Comparison of ENCODE assay signal across 28 cellular contexts in the genomic region with DNA sequence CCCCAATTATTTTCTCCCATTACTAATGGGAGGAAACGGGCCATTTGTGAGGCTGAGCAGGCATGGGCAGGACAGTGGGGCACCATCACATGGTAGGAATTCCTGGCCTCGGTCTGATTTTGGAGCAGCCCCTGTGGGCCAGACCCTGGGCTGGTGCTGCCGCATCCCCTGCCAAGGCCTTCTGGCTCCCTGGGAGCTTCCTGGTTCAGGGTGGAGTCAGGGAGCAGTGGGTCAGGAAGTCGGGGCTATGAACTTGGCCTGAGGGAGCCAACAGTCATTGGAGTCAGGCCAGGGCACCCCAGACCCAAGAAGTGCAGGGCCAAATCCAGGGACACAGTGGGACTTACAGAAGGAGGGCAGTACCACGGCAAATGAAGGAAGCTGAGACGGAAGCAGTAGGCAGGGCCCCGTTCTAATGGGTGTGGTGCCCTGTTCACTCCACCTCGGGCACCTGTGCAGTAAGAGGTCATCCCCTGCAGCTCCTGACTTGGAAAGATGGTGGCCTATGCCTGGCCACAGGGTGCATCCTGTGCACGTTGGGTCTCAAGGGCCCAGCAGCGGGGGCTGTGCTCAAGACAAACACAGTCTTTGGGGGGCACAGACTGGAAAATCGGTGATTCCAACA.
"Had no signal": no experiment of that assay in that cellular context is flagged by ENCODE, and none has a peak within 500 bp of the region (broad histone marks: within the 10 kb centered on the region; RNA-seq: fewer than 3 reads in every experiment).

No MANE protein-coding gene starts in this region.

- H3K9me3 ChIP-seq: left ventricle myocardium inferior, neutrophil, ovary, right atrium auricular region, right lobe of liver, tibial nerve, uterus had no signal

- H3K9me3 Mint-ChIP-seq: mesothelial cell of epicardium; natural killer cell treated with Interleukin-12 subunit alpha and Interleukin-12 subunit beta and Interleukin-15 and Interleukin-18, amount 100 ng/mL, for 72 hours; neural crest cell; type B pancreatic cell had no signal

- H3K4me1 Mint-ChIP-seq: immature natural killer cell; mesothelial cell of epicardium; naive thymus-derived CD4-positive, alpha-beta T cell; neural crest cell; stimulated activated memory B cell treated with anti-CD40 and anti-IgM and Interleukin-4, amounts not matched to agents 10 μg/mL and 1 μg/mL and 100 μg/mL, for 72 hours; stimulated activated naive CD8-positive, alpha-beta T cell treated with anti-CD3 and anti-CD28 coated beads, Interleukin-15, amount 100 ng/mL, for 72 hours had no signal

- H3K27ac Mint-ChIP-seq: immature natural killer cell; mesothelial cell of epicardium; naive thymus-derived CD4-positive, alpha-beta T cell; natural killer cell treated with Interleukin-12 subunit alpha and Interleukin-12 subunit beta and Interleukin-15 and Interleukin-18, amount 100 ng/mL, for 72 hours; progenitor cell of endocrine pancreas; stimulated activated memory B cell treated with anti-CD40 and anti-IgM and Interleukin-4, amounts not matched to agents 10 μg/mL and 1 μg/mL and 100 μg/mL, for 72 hours; type B pancreatic cell had no signal

- H3K27ac ChIP-seq: left ventricle myocardium inferior, neutrophil, ovary, right atrium auricular region, right lobe of liver, tibial nerve, uterus had no signal

- H3K36me3 Mint-ChIP-seq: immature natural killer cell; mesothelial cell of epicardium; naive thymus-derived CD4-positive, alpha-beta T cell; stimulated activated memory B cell treated with anti-CD40 and anti-IgM and Interleukin-4, amounts not matched to agents 10 μg/mL and 1 μg/mL and 100 μg/mL, for 72 hours; type B pancreatic cell had no signal

- ATAC-seq: naive thymus-derived CD4-positive, alpha-beta T cell; natural killer cell treated with Interleukin-12 subunit alpha and Interleukin-12 subunit beta and Interleukin-15 and Interleukin-18, amount 100 ng/mL, for 72 hours; right lobe of liver; stimulated activated memory B cell treated with anti-CD40 and anti-IgM and Interleukin-4, amounts not matched to agents 10 μg/mL and 1 μg/mL and 100 μg/mL, for 72 hours; stimulated activated naive CD8-positive, alpha-beta T cell treated with anti-CD3 and anti-CD28 coated beads, Interleukin-15, amount 100 ng/mL, for 72 hours had no signal

- H3K4me1 ChIP-seq: left ventricle myocardium inferior, right atrium auricular region, right lobe of liver, tibial nerve, uterus had no signal

- H3K4me3 ChIP-seq: left ventricle myocardium inferior, lung, ovary, right atrium auricular region, right lobe of liver, smooth muscle cell, tibial nerve, uterus had no signal

- H3K4me3 Mint-ChIP-seq: immature natural killer cell; mesothelial cell of epicardium; naive thymus-derived CD4-positive, alpha-beta T cell; natural killer cell treated with Interleukin-12 subunit alpha and Interleukin-12 subunit beta and Interleukin-15 and Interleukin-18, amount 100 ng/mL, for 72 hours; neural crest cell; stimulated activated memory B cell treated with anti-CD40 and anti-IgM and Interleukin-4, amounts not matched to agents 10 μg/mL and 1 μg/mL and 100 μg/mL, for 72 hours; stimulated activated naive CD8-positive, alpha-beta T cell treated with anti-CD3 and anti-CD28 coated beads, Interleukin-15, amount 100 ng/mL, for 72 hours; type B pancreatic cell had no signal

- H3K36me3 ChIP-seq: left ventricle myocardium inferior, neutrophil, ovary, right atrium auricular region, right lobe of liver, tibial nerve, uterus had no signal

- H3K27me3 Mint-ChIP-seq: stimulated activated memory B cell treated with anti-CD40 and anti-IgM and Interleukin-4, amounts not matched to agents 10 μg/mL and 1 μg/mL and 100 μg/mL, for 72 hours; type B pancreatic cell had no signal

- DNase-seq: hypothalamus; immature natural killer cell; kidney; left ventricle myocardium inferior; mesendoderm; naive thymus-derived CD4-positive, alpha-beta T cell; occipital lobe; ovary; right lobe of liver; stimulated activated CD4-positive, alpha-beta T cell treated with anti-CD3 and anti-CD28 coated beads, Interleukin-1b, Interleukin-23, amount 100 ng/mL, for 48 hours; stimulated activated CD4-positive, alpha-beta T cell treated with anti-CD3 and anti-CD28 coated beads, Interleukin-2, amount 100 ng/mL, for 48 hours; stimulated activated CD4-positive, alpha-beta T cell treated with anti-CD3 and anti-CD28 coated beads, Interleukin-4, amount 100 ng/mL, for 4 hours; stimulated activated CD8-positive, alpha-beta memory T cell treated with anti-CD3 and anti-CD28 coated beads, Interleukin-4, amount 100 ng/mL, for 48 hours; stimulated activated naive CD4-positive, alpha-beta T cell treated with Interleukin-2 at 50 U/mL for 16 hours; stimulated activated naive CD8-positive, alpha-beta T cell treated with anti-CD3 and anti-CD28 coated beads, Interleukin-15, amount 100 ng/mL, for 72 hours; substantia nigra; uterus had no signal

- H3K27me3 ChIP-seq: ovary, right atrium auricular region, right lobe of liver, tibial nerve, uterus had no signal
